Comparison of ENCODE assay signal across 14 cellular contexts in the genomic region with DNA sequence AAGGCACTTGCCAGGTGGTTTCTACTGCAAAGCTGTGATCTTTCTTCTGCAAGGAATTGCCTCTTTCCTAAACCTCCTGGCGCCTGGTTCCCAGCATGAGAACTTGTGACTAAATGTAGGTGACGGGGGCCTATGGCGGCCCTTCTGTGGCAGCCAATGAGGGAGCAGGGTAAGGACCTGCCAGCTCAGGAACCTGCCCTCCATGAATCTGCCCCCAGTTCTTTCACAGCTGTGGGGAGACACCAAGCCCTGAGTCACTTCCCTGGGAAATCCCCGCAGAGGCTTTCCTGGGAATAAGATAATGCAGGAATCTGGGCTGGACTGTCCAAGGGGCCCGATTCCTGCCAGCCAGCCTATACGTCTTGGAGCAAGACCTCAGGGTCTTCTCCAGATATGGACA. TPM values are rescaled to one million over a fixed set of nuclear protein-coding genes. Genes with fewer than 3 reads are reported as not detected.
A peak's percentile ranks its signal among the peaks of the same experiment; 100 is the strongest.
DNase-seq lines count a peak whose midpoint lies in the region; ATAC-seq and FAIRE-seq lines count a peak whose summit lies in the region.
"Had no signal": no experiment of that assay in that cellular context is flagged by ENCODE, and none has a peak within 500 bp of the region (broad histone marks: within the 10 kb centered on the region; RNA-seq: fewer than 3 reads in every experiment).

No MANE protein-coding gene starts in this region.

- peak; percentile 93 for FAIRE-seq in RCC 7860 (lab: Jason Lieb, UNC)
- FAIRE-seq: GM12891 had no signal

- 72 to 77% methylated on average over 2 to 5 of the region's 6 CpGs for WGBS in mesodermal cell (ENCODE audit: insufficient coverage in 2 of 2), 2 experiments

- H3K27ac ChIP-seq in mesodermal cell (ENCODE audit: low read depth, low read length, severe bottlenecking): peak overlapping the region; percentile 23

- no peak overlapping the region for H3K4me3 ChIP-seq in mesodermal cell (ENCODE audit: extremely low read depth, insufficient read depth, low read length, poor library complexity, severe bottlenecking)

- peaks cover 19% of the 10 kb centered on the region for H3K4me1 ChIP-seq in mesodermal cell (ENCODE audit: control insufficient read depth, insufficient read depth, low read length, poor library complexity, severe bottlenecking)

- ATAC-seq in GM21786 (IDR thresholded peaks at IDR 0.05; ENCODE audit: unreplicated experiment) (no peak), GM18517 (IDR thresholded peaks at IDR 0.05; ENCODE audit: unreplicated experiment) (no peak)

- H3K9me3 ChIP-seq in mesodermal cell (ENCODE audit: control insufficient read depth, low read length): no peaks in the 10 kb centered on the region

- H3K36me3 ChIP-seq in mesodermal cell (ENCODE audit: control insufficient read depth, insufficient read depth, low read length): no peaks in the 10 kb centered on the region

- peak; percentile 81 for DNase-seq in EH (ENCODE audit: low read depth)
- peak; percentile 96 for DNase-seq in RCC 7860 (ENCODE audit: low spot score)
- peak; percentile 4 to 84 for DNase-seq in dermis microvascular lymphatic vessel endothelial cell (ENCODE audit: low read depth in 2 of 2)
- DNase-seq in GF-D8 (lab: John Stamatoyannopoulos, UW): no peak
- no peak for DNase-seq in DMS53 (lab: John Stamatoyannopoulos, UW)
- DNase-seq: activated CD4-positive, alpha-beta T cell treated with anti-CD3 and anti-CD28 coated beads, Interleukin-2, amount 50 U/mL, for 1 hour; activated naive CD4-positive, alpha-beta T cell treated with Interleukin-2 at 50 U/mL for 16 hours; effector CD8-positive, alpha-beta T cell; MV-4-11; NCI-H524 treated with DMSO at 0.1 percent for 48 hours had no signal

RNA-seq across cellular contexts. Expression of a gene that starts 56.7 kb away (rescaled TPM):
- total RNA-seq in dermis microvascular lymphatic vessel endothelial cell: 515 and 575 TPM in 2 replicates
- polyA plus RNA-seq in mesodermal cell (2013, experiment 1 of 2): 291 TPM
- 261 TPM for polyA plus RNA-seq in mesodermal cell (2013, experiment 2 of 2)

Comparison
In these comparisons a context has a peak if more than half of its experiments do, and no peak if none do; other contexts are left out.
1. DNase-seq: peak in EH (single experiment), RCC 7860 (single experiment) and dermis microvascular lymphatic vessel endothelial cell (2 of 2); none in GF-D8 (single experiment) and DMS53 (single experiment).